ENCODE assay signal across 11 cellular contexts in genomic region chr2:38572167-38572566, GRCh38. TPM values are rescaled to one million over a fixed set of nuclear protein-coding genes. Genes with fewer than 3 reads are reported as not detected.
DNase-seq lines count a peak whose midpoint lies in the region; ATAC-seq and TF ChIP-seq lines count a peak whose summit lies in the region.
"Had no signal": no experiment of that assay in that cellular context is flagged by ENCODE, and none has a peak within 500 bp of the region (broad histone marks: within the 10 kb centered on the region; RNA-seq: fewer than 3 reads in every experiment).

No MANE protein-coding gene starts in this region.

- H3K4me3 Mint-ChIP-seq in activated T-cell treated with anti-CD3 and anti-CD28 coated beads, Interleukin-2, amount 50 U/mL, for 4 hours, result no peak overlapping the region
- no peak overlapping the region for H3K4me3 Mint-ChIP-seq in naive thymus-derived CD4-positive, alpha-beta T cell
- no peak overlapping the region for H3K4me3 Mint-ChIP-seq in WTC11
- H3K4me3 Mint-ChIP-seq: activated B cell treated with CpG ODN at 0.5 μM for 24 hours had no signal

- TF ChIP-seq POLR2A in testis (IDR thresholded peaks at IDR 0.05), result no peak

- H3K27ac ChIP-seq in testis, result peak overlapping the region; percentile 11
- H3K27ac ChIP-seq in naive thymus-derived CD4-positive, alpha-beta T cell (ENCODE audit: low read depth, low read length), result no peak overlapping the region

- no peaks in the 10 kb centered on the region for H3K27me3 ChIP-seq in testis
- no peaks in the 10 kb centered on the region for H3K27me3 ChIP-seq in naive thymus-derived CD4-positive, alpha-beta T cell (ENCODE audit: control insufficient read depth in 2 of 2, insufficient read depth in 2 of 2, low read length in 2 of 2)

- no peaks in the 10 kb centered on the region for H3K9me3 Mint-ChIP-seq in activated T-cell treated with anti-CD3 and anti-CD28 coated beads, Interleukin-2, amount 50 U/mL, for 4 hours
- peaks cover 0 to 1% (median 0%) of the 10 kb centered on the region in 11 donors for H3K9me3 Mint-ChIP-seq in naive thymus-derived CD4-positive, alpha-beta T cell
- no peaks in the 10 kb centered on the region for H3K9me3 Mint-ChIP-seq in WTC11
- H3K9me3 Mint-ChIP-seq: activated B cell treated with CpG ODN at 0.5 μM for 24 hours had no signal

- intact Hi-C loops in left ventricle myocardium superior (cut with micrococcal nuclease), result no loop called here
- intact Hi-C loops in Right ventricle myocardium superior (cut with DNase I), result no loop called here
- intact Hi-C loops in testis (cut with DNase I; ENCODE audit: low total_unique reads), result no loop called here
- intact Hi-C loops in naive thymus-derived CD4-positive, alpha-beta T cell (cut with micrococcal nuclease), result no loop called here

- peaks cover 35% of the 10 kb centered on the region for H3K4me1 Mint-ChIP-seq in activated T-cell treated with anti-CD3 and anti-CD28 coated beads, Interleukin-2, amount 50 U/mL, for 4 hours (ENCODE audit: low read depth)
- H3K4me1 Mint-ChIP-seq in naive thymus-derived CD4-positive, alpha-beta T cell, result peaks cover 0 to 17% (median 0%) of the 10 kb centered on the region in 7 donors
- H3K4me1 Mint-ChIP-seq in WTC11, result no peaks in the 10 kb centered on the region; the same call in 1 of the 2 replicates
- H3K4me1 Mint-ChIP-seq: activated B cell treated with CpG ODN at 0.5 μM for 24 hours had no signal

- H3K36me3 ChIP-seq in testis (ENCODE audit: low read depth, missing control alignments), result no peaks in the 10 kb centered on the region
- H3K36me3 ChIP-seq in naive thymus-derived CD4-positive, alpha-beta T cell (ENCODE audit: control insufficient read depth in 2 of 3, insufficient read depth in 3 of 3, low read length in 3 of 3), result peaks cover 10 to 37% (median 25%) of the 10 kb centered on the region in 3 experiments

- H3K4me1 ChIP-seq in testis, result peaks cover 14% of the 10 kb centered on the region
- H3K4me1 ChIP-seq in naive thymus-derived CD4-positive, alpha-beta T cell (ENCODE audit: control insufficient read depth in 2 of 2, insufficient read depth in 2 of 2, low read length in 2 of 2), result peaks cover 0 to 10% of the 10 kb centered on the region in 2 donors

- 29 to 32% methylated on average over 1 of the region's 1 CpG for WGBS in testis, 2 donors

- H3K27ac Mint-ChIP-seq in naive thymus-derived CD4-positive, alpha-beta T cell, result peak overlapping the region in 2 of 9 donors; percentile 11 to 41
- no peak overlapping the region for H3K27ac Mint-ChIP-seq in WTC11
- H3K27ac Mint-ChIP-seq: activated B cell treated with CpG ODN at 0.5 μM for 24 hours had no signal

- H3K9me3 ChIP-seq in testis, result no peaks in the 10 kb centered on the region
- no peaks in the 10 kb centered on the region for H3K9me3 ChIP-seq in naive thymus-derived CD4-positive, alpha-beta T cell (ENCODE audit: control insufficient read depth in 2 of 3, low read length in 3 of 3)

- CTCF ChIA-PET in naive thymus-derived CD4-positive, alpha-beta T cell (lab: Charles Lee), result interaction anchor here (1.2 kb wide), 1 partner anchor 10 kb away, joined by 3 read pairs; no protein-coding TSS in a partner anchor
- CTCF ChIA-PET in WTC11 (lab: Charles Lee), result interaction anchor here (0.9 to 1.6 kb wide), 2 partner anchors 9 to 154 kb away, joined by 4 read pairs; no protein-coding TSS in a partner anchor

- POLR2A ChIA-PET in naive thymus-derived CD4-positive, alpha-beta T cell (lab: Charles Lee), result interaction anchor here (0.7 to 0.8 kb wide), 2 partner anchors 119 to 164 kb away, joined by 3 to 4 read pairs; no protein-coding TSS in a partner anchor
- POLR2A ChIA-PET in WTC11 (lab: Charles Lee), result no interaction called here

- no peak overlapping the region for H3K4me3 ChIP-seq in testis
- H3K4me3 ChIP-seq in naive thymus-derived CD4-positive, alpha-beta T cell (ENCODE audit: low read length), result no peak overlapping the region

- H3K36me3 Mint-ChIP-seq in activated T-cell treated with anti-CD3 and anti-CD28 coated beads, Interleukin-2, amount 50 U/mL, for 4 hours (ENCODE audit: insufficient read depth), result peaks cover 30% of the 10 kb centered on the region
- H3K36me3 Mint-ChIP-seq in naive thymus-derived CD4-positive, alpha-beta T cell, result peaks cover 0 to 34% (median 6%) of the 10 kb centered on the region in 5 donors
- H3K36me3 Mint-ChIP-seq in WTC11, result peaks cover 52% of the 10 kb centered on the region

- ATAC-seq in left ventricle myocardium superior (peak; percentile 36), Right ventricle myocardium superior (ENCODE audit: poor library complexity) (no peak), WTC11 (no peak)
- ATAC-seq in activated T-cell treated with anti-CD3 and anti-CD28 coated beads, Interleukin-2, amount 50 U/mL, for 4 hours, result peak; percentile 30 to 52
- no peak for ATAC-seq in naive thymus-derived CD4-positive, alpha-beta T cell

- DNase-seq in left ventricle myocardium superior (no peak), Right ventricle myocardium superior (no peak), foreskin melanocyte (peak; percentile 18), testis (peak; percentile 89), SKM-1 (lab: John Stamatoyannopoulos, UW; ENCODE audit: unreplicated experiment) (no peak), WTC11 (ENCODE audit: low spot score) (no peak)
- DNase-seq in activated T-cell treated with anti-CD3 and anti-CD28 coated beads, Interleukin-2, amount 50 U/mL, for 4 hours, result peak; percentile 28
- no peak for DNase-seq in naive thymus-derived CD4-positive, alpha-beta T cell
- DNase-seq: activated B cell treated with CpG ODN at 0.5 μM for 24 hours, DMS53, mesendoderm had no signal

- TF ChIP-seq CTCF in testis (IDR thresholded peaks at IDR 0.05) (no peak), WTC11 (IDR thresholded peaks at IDR 0.05) (no peak)

- no peaks in the 10 kb centered on the region for H3K27me3 Mint-ChIP-seq in activated T-cell treated with anti-CD3 and anti-CD28 coated beads, Interleukin-2, amount 50 U/mL, for 4 hours (ENCODE audit: low read depth)
- no peaks in the 10 kb centered on the region for H3K27me3 Mint-ChIP-seq in naive thymus-derived CD4-positive, alpha-beta T cell
- H3K27me3 Mint-ChIP-seq in WTC11 (ENCODE audit: low read depth), result no peaks in the 10 kb centered on the region

TF ChIP-seq in WTC11, 78 proteins besides CTCF, POLR2A, EP300 and RAD21:
- no peak for TF ChIP-seq ZNF425 (CRISPR knock-in tag; conservative IDR thresholded peaks at IDR 0.05)
- TF ChIP-seq NFE2L1 (CRISPR knock-in tag; IDR thresholded peaks at IDR 0.05), result no peak
- TF ChIP-seq FOXK1 (CRISPR knock-in tag; IDR thresholded peaks at IDR 0.05), result no peak
- no peak for TF ChIP-seq ELF4 (CRISPR knock-in tag; IDR thresholded peaks at IDR 0.05; ENCODE audit: low read depth)
- no peak for TF ChIP-seq FOXP1 (CRISPR knock-in tag; IDR thresholded peaks at IDR 0.05; ENCODE audit: borderline replicate concordance)
- TF ChIP-seq ZBTB21 (CRISPR knock-in tag; IDR thresholded peaks at IDR 0.05; ENCODE audit: borderline replicate concordance), result no peak
- no peak for TF ChIP-seq ATF3 (CRISPR knock-in tag; conservative IDR thresholded peaks at IDR 0.05)
- TF ChIP-seq ZNF219 (CRISPR knock-in tag; IDR thresholded peaks at IDR 0.05; ENCODE audit: borderline replicate concordance), result no peak
- no peak for TF ChIP-seq ATF1 (CRISPR knock-in tag; IDR thresholded peaks at IDR 0.05)
- no peak for TF ChIP-seq ATF2 (CRISPR knock-in tag; IDR thresholded peaks at IDR 0.05; ENCODE audit: borderline replicate concordance, low read depth)

RNA-seq across cellular contexts. Expression of gene HNRNPLL, which starts 30.6 kb away (rescaled TPM):
- 27.0 TPM for total RNA-seq in left ventricle myocardium superior
- 28.3 TPM for total RNA-seq in Right ventricle myocardium superior
- total RNA-seq in activated T-cell treated with anti-CD3 and anti-CD28 coated beads, Interleukin-2, amount 50 U/mL, for 4 hours, result 10 to 100 TPM; 62.7 to 86.3 (median 70.1) TPM
- 10 to 100 TPM; 82.0 to 85.1 TPM for total RNA-seq in testis
- 107 TPM for polyA plus RNA-seq in testis (ENCODE audit: insufficient read depth, low read depth, low replicate concordance)
- 10 to 100 TPM; 10.1 to 66.8 (median 30.2) TPM for total RNA-seq in naive thymus-derived CD4-positive, alpha-beta T cell
- polyA plus RNA-seq in naive thymus-derived CD4-positive, alpha-beta T cell, result 10 to 100 TPM; 14.1 to 16.4 TPM
- 63.1 to 66.4 TPM (median 65.3 TPM) in 3 replicates for total RNA-seq in WTC11 (2021)

Comparison
In these comparisons a context has a peak if more than half of its experiments do, and no peak if none do; other contexts are left out.
1. ATAC-seq: peak in left ventricle myocardium superior (single experiment) and activated T-cell treated with anti-CD3 and anti-CD28 coated beads, Interleukin-2, amount 50 U/mL, for 4 hours (2 of 2); none in Right ventricle myocardium superior (single experiment), naive thymus-derived CD4-positive, alpha-beta T cell (single experiment) and WTC11 (single experiment).
2. DNase-seq: peak in activated T-cell treated with anti-CD3 and anti-CD28 coated beads, Interleukin-2, amount 50 U/mL, for 4 hours (single experiment), foreskin melanocyte (single experiment) and testis (single experiment); none in left ventricle myocardium superior (single experiment), Right ventricle myocardium superior (single experiment), SKM-1 (single experiment), naive thymus-derived CD4-positive, alpha-beta T cell (0 of 9) and WTC11 (single experiment).